8 cellular contexts compared by ENCODE assay signal in the genomic region with DNA sequence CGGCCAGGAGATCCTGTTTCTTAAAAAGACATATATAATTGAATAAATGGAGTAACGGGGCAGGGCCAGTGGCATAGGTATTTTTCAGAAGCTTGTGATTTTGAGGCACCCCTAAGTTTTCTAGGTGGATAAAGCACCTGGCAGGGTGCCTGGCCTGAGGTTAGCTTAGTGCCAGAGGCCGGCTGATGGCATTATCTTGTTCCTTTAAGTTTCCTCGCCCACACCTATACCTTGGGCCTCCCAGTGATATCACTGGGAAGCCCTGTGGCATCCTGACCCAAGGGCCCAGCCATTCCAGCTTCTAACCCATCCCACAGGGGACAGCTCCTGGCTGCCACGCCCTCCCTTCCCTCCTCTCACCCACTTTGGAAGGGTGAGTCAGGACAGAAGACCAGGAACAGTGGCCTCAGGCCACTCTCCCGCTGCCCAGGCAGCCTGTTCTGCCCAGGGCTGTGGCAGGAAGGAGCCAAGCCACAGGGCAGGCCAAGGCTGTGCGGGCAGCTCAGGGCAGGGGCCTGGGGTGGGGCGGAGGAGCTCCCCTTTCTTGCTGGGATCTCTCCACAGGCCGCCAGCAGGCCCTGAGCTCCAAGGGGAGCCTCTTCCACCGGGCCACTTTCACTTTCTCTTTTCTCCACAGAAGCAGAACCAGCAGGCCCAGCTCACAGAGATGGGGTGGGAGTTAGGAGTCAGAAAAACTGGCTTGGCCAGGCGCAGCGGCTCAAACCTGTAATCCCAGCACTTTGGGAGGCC.
DNase-seq lines count a peak whose midpoint lies in the region; ATAC-seq and TF ChIP-seq lines count a peak whose summit lies in the region.

No MANE protein-coding gene starts in this region.

- H3K4me3 Mint-ChIP-seq in Calu3 (ENCODE audit: low read depth, unreplicated experiment), result peak overlapping the region; percentile 36
- H3K4me3 Mint-ChIP-seq in activated CD4-positive, alpha-beta T cell treated with anti-CD3 and anti-CD28 coated beads, Interleukin-2, amount 10 ng/mL, durations not matched to agents 7 days and 5 days, result peak overlapping the region; percentile 44

- POLR2A ChIA-PET in activated CD4-positive, alpha-beta T cell treated with anti-CD3 and anti-CD28 coated beads, Interleukin-2, amount 10 ng/mL, durations not matched to agents 7 days and 5 days (lab: Charles Lee), result interaction anchor here (1.0 to 1.2 kb wide), 3 partner anchors 9 to 25 kb away, joined by 3 to 5 read pairs (median 3); no protein-coding TSS in a partner anchor

- no peak for TF ChIP-seq CTCF in Calu3 (IDR thresholded peaks at IDR 0.05; ENCODE audit: unreplicated experiment)
- TF ChIP-seq CTCF in tibial nerve (IDR thresholded peaks at IDR 0.05), result no peak

- CTCF ChIA-PET in Calu3 (lab: Charles Lee), result interaction anchor here (0.8 to 2.0 kb wide), 7 partner anchors 9 to 87 kb away, joined by 3 to 15 read pairs (median 5); no protein-coding TSS in a partner anchor
- CTCF ChIA-PET in activated CD4-positive, alpha-beta T cell treated with anti-CD3 and anti-CD28 coated beads, Interleukin-2, amount 10 ng/mL, durations not matched to agents 7 days and 5 days (lab: Charles Lee), result interaction anchor here (0.9 to 2.5 kb wide), 11 partner anchors 9 to 115 kb away, joined by 3 to 18 read pairs (median 5); no protein-coding TSS in a partner anchor

- no peak for ATAC-seq in HG03097 (IDR thresholded peaks at IDR 0.05; ENCODE audit: low FRiP score, unreplicated experiment)

- H3K9ac ChIP-seq in endocrine pancreas (ENCODE audit: control insufficient read depth, insufficient read depth, low read length) (peak overlapping the region; percentile 23), mucosa of stomach (ENCODE audit: low read length) (peak overlapping the region; percentile 86)

- intact Hi-C loops in Calu3 (cut with micrococcal nuclease; ENCODE audit: unreplicated experiment), result no loop called here

- no peaks in the 10 kb centered on the region for H3K4me1 ChIP-seq in endocrine pancreas (ENCODE audit: control insufficient read depth, insufficient read depth, low read length)
- H3K4me1 ChIP-seq in mucosa of stomach (ENCODE audit: control insufficient read depth, insufficient read depth, low read length), result peaks cover 53% of the 10 kb centered on the region
- H3K4me1 ChIP-seq in tibial nerve, result peaks cover under 1 to 94% (median 76%) of the 10 kb centered on the region in 4 donors

- DNase-seq in Calu3 (peak; percentile 79), LoVo (ENCODE audit: low spot score) (peak; percentile 80), tibial nerve (ENCODE audit: low spot score in 2 of 2) (peak; percentile 41 to 49), inferior parietal cortex (ENCODE audit: extremely low spot score) (no peak)
- DNase-seq in activated CD4-positive, alpha-beta T cell treated with anti-CD3 and anti-CD28 coated beads, Interleukin-2, amount 10 ng/mL, durations not matched to agents 7 days and 5 days, result peak; percentile 78

- no peaks in the 10 kb centered on the region for H3K9me3 Mint-ChIP-seq in Calu3 (ENCODE audit: low read depth, unreplicated experiment)
- H3K9me3 Mint-ChIP-seq in activated CD4-positive, alpha-beta T cell treated with anti-CD3 and anti-CD28 coated beads, Interleukin-2, amount 10 ng/mL, durations not matched to agents 7 days and 5 days, result no peaks in the 10 kb centered on the region

- H3K27me3 ChIP-seq in endocrine pancreas (ENCODE audit: control insufficient read depth, insufficient read depth, low read length) (no peaks in the 10 kb centered on the region), mucosa of stomach (ENCODE audit: control insufficient read depth, insufficient read depth, low read length) (no peaks in the 10 kb centered on the region), tibial nerve (no peaks in the 10 kb centered on the region)

- 31 to 41% methylated on average over 9 to 12 of the region's 12 CpGs for WGBS in tibial nerve, 2 donors

- H3K36me3 ChIP-seq in endocrine pancreas (ENCODE audit: control insufficient read depth, insufficient read depth, low read length) (no peaks in the 10 kb centered on the region), mucosa of stomach (ENCODE audit: control insufficient read depth, insufficient read depth, low read length) (no peaks in the 10 kb centered on the region), tibial nerve (no peaks in the 10 kb centered on the region)

- H3K36me3 Mint-ChIP-seq in Calu3 (ENCODE audit: insufficient read depth, unreplicated experiment), result peaks cover 13% of the 10 kb centered on the region
- no peaks in the 10 kb centered on the region for H3K36me3 Mint-ChIP-seq in activated CD4-positive, alpha-beta T cell treated with anti-CD3 and anti-CD28 coated beads, Interleukin-2, amount 10 ng/mL, durations not matched to agents 7 days and 5 days (ENCODE audit: low read depth)

- TF ChIP-seq EP300 in tibial nerve (IDR thresholded peaks at IDR 0.05), result peak in 1 of 2 donors; percentile 63

- no peaks in the 10 kb centered on the region for H3K27me3 Mint-ChIP-seq in Calu3 (ENCODE audit: unreplicated experiment)
- no peaks in the 10 kb centered on the region for H3K27me3 Mint-ChIP-seq in activated CD4-positive, alpha-beta T cell treated with anti-CD3 and anti-CD28 coated beads, Interleukin-2, amount 10 ng/mL, durations not matched to agents 7 days and 5 days

- no peaks in the 10 kb centered on the region for H3K9me3 ChIP-seq in endocrine pancreas (ENCODE audit: control insufficient read depth, low read length)
- H3K9me3 ChIP-seq in mucosa of stomach (ENCODE audit: control insufficient read depth, low read length), result no peaks in the 10 kb centered on the region
- no peaks in the 10 kb centered on the region for H3K9me3 ChIP-seq in tibial nerve

- no peak overlapping the region for H3K4me3 ChIP-seq in endocrine pancreas (ENCODE audit: control insufficient read depth, insufficient read depth, low read length)
- no peak overlapping the region for H3K4me3 ChIP-seq in mucosa of stomach (ENCODE audit: low read length)
- H3K4me3 ChIP-seq in tibial nerve, result peak overlapping the region; percentile 20 to 42 (median 33)

- peaks cover 65% of the 10 kb centered on the region for H3K4me1 Mint-ChIP-seq in Calu3 (ENCODE audit: low read depth, unreplicated experiment)
- peaks cover 77% of the 10 kb centered on the region for H3K4me1 Mint-ChIP-seq in activated CD4-positive, alpha-beta T cell treated with anti-CD3 and anti-CD28 coated beads, Interleukin-2, amount 10 ng/mL, durations not matched to agents 7 days and 5 days

- no TSS peak for BruUV-seq in Calu3 (replicated peaks; lab: Mats Ljungman, UMichigan)

- peak overlapping the region; percentile 82 to 97 (median 90) for H3K27ac ChIP-seq in tibial nerve

- H3K27ac Mint-ChIP-seq in Calu3 (ENCODE audit: unreplicated experiment), result peak overlapping the region; percentile 52
- H3K27ac Mint-ChIP-seq in activated CD4-positive, alpha-beta T cell treated with anti-CD3 and anti-CD28 coated beads, Interleukin-2, amount 10 ng/mL, durations not matched to agents 7 days and 5 days, result peak overlapping the region; percentile 91

- no peak for TF ChIP-seq POLR2A in tibial nerve (IDR thresholded peaks at IDR 0.05)

Comparison
In these comparisons a context has a peak if more than half of its experiments do, and no peak if none do; other contexts are left out.
1. H3K4me3 ChIP-seq: peak in tibial nerve (4 of 4); none in endocrine pancreas (single experiment) and mucosa of stomach (single experiment).